Comparison of ENCODE assay signal across 1 cellular context in genomic region chr19:33309826-33310225, GRCh38.
TF ChIP-seq lines count a peak whose summit lies in the region.

No MANE protein-coding gene starts in this region.

TF ChIP-seq in H1, 55 proteins besides CTCF, POLR2A, EP300 and RAD21:
- TF ChIP-seq RBBP5 (IDR thresholded peaks at IDR 0.05; ENCODE audit: borderline replicate concordance, low read depth, low read length) (no peak), POLR2AphosphoS5 (IDR thresholded peaks at IDR 0.05; ENCODE audit: low read depth, low read length) (no peak)
